In genomic region chr5:130796032-130796431, GRCh38 we compare ENCODE assay signal across 26 cellular contexts.
"Had no signal": no experiment of that assay in that cellular context is flagged by ENCODE, and none has a peak within 500 bp of the region (broad histone marks: within the 10 kb centered on the region; RNA-seq: fewer than 3 reads in every experiment).

No MANE protein-coding gene starts in this region.

- ATAC-seq: gastrocnemius medialis; heart right ventricle; left cardiac atrium; left lung; left ventricle myocardium superior; lower lobe of right lung; naive thymus-derived CD4-positive, alpha-beta T cell; natural killer cell had no signal

- H3K4me3 ChIP-seq: coronary artery, dorsolateral prefrontal cortex, esophagus muscularis mucosa, gastrocnemius medialis, heart right ventricle, left lung, lower lobe of right lung had no signal

- DNase-seq: dermis blood vessel endothelial cell; dorsolateral prefrontal cortex; effector CD4-positive, alpha-beta T cell; effector memory CD4-positive, alpha-beta T cell; erythroblast; foreskin melanocyte; gastrocnemius medialis; glutamatergic neuron; head of caudate nucleus; heart right ventricle; hippocampal formation; left cardiac atrium; left lung; left ventricle myocardium superior; lower lobe of right lung; mesendoderm; midbrain; naive thymus-derived CD4-positive, alpha-beta T cell; natural killer cell had no signal

- H3K36me3 ChIP-seq: esophagus muscularis mucosa, gastrocnemius medialis, heart right ventricle, left lung, lower lobe of right lung had no signal

- H3K27me3 ChIP-seq: esophagus muscularis mucosa, gastrocnemius medialis, heart right ventricle, left lung had no signal

- FAIRE-seq: colon, endothelial cell of umbilical vein, islet of Langerhans, keratinocyte had no signal

- H3K27ac ChIP-seq: coronary artery, dorsolateral prefrontal cortex, epithelial cell of prostate, esophagus muscularis mucosa, gastrocnemius medialis, heart right ventricle, left lung, lower lobe of right lung had no signal

- H3K4me1 ChIP-seq: esophagus muscularis mucosa, gastrocnemius medialis, heart right ventricle, left lung, lower lobe of right lung had no signal
